In the genomic region with DNA sequence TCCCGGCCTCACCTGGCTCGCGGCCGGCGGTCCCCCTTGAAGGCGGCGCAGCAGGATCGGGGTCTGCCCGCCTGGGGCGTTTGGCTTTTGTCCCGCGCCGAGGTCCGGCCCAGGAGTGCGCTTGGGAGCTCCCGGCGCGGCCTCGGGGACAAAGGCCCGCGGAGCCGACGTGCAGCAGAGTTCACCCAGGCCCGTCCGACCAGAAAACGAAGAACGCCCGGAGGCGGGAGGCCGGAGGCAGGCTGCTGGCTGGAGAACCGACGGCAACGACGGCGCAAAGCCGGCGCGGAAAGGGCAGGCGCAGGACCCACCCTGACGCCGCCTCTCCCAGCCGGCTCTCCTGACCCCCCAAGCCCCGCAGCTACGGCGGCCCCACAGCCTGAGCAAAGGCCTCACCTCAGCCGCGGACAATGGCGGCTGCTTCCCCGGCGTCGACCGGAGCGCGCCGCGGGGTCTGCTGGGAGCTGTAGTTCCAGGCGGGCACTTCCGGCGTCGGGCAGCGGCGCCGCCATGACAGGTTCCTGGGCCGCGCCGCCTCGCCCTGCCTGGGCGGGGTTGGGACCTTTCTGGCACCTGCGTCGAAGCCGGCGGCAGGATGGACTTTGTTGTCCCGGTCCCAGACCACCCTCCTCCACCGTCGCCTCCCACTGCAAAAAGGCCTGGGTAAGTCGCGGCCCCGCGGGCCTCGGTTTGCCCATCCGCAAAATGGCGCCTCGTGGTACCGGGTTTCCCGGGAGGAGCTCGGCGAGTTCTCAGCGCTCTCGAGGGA, we compare ENCODE assay signal across 1 cellular context.
TF ChIP-seq lines count a peak whose summit lies in the region.

A gene (minus strand): TSS at position 437 of the 769 bp plus-strand sequence. CDS start 1,501 bp downstream, outside the sequence.

TF ChIP-seq in A549, 52 proteins besides CTCF, POLR2A, EP300 and RAD21 (continued from another document):
- TF ChIP-seq, protein P1, sequence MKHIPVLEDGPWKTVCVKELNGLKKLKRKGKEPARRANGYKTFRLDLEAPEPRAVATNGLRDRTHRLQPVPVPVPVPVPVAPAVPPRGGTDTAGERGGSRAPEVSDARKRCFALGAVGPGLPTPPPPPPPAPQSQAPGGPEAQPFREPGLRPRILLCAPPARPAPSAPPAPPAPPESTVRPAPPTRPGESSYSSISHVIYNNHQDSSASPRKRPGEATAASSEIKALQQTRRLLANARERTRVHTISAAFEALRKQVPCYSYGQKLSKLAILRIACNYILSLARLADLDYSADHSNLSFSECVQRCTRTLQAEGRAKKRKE (CRISPR knock-in tag; IDR thresholded peaks at IDR 0.05; ENCODE audit: low read depth), result 0 out of 2 replicates have a peak, but pooled peaks have one; percentile 43
- TF ChIP-seq PHF8 (IDR thresholded peaks at IDR 0.05; ENCODE audit: borderline replicate concordance, low read depth) (peak; percentile 88), RCOR1 (IDR thresholded peaks at IDR 0.05; ENCODE audit: low read depth, low read length) (peak; percentile 68; the same call in 1 of the 2 replicates), RFX5 (IDR thresholded peaks at IDR 0.05) (no peak), HEYL (CRISPR knock-in tag; IDR thresholded peaks at IDR 0.05) (no peak), SMC3 (IDR thresholded peaks at IDR 0.05) (no peak)
- TF ChIP-seq, protein P2, sequence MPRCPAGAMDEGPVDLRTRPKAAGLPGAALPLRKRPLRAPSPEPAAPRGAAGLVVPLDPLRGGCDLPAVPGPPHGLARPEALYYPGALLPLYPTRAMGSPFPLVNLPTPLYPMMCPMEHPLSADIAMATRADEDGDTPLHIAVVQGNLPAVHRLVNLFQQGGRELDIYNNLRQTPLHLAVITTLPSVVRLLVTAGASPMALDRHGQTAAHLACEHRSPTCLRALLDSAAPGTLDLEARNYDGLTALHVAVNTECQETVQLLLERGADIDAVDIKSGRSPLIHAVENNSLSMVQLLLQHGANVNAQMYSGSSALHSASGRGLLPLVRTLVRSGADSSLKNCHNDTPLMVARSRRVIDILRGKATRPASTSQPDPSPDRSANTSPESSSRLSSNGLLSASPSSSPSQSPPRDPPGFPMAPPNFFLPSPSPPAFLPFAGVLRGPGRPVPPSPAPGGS (IDR thresholded peaks at IDR 0.05), result 0 out of 3 replicates have a peak, but pooled peaks have one; percentile 27
